ENCODE assay signal across 8 cellular contexts in the genomic region with DNA sequence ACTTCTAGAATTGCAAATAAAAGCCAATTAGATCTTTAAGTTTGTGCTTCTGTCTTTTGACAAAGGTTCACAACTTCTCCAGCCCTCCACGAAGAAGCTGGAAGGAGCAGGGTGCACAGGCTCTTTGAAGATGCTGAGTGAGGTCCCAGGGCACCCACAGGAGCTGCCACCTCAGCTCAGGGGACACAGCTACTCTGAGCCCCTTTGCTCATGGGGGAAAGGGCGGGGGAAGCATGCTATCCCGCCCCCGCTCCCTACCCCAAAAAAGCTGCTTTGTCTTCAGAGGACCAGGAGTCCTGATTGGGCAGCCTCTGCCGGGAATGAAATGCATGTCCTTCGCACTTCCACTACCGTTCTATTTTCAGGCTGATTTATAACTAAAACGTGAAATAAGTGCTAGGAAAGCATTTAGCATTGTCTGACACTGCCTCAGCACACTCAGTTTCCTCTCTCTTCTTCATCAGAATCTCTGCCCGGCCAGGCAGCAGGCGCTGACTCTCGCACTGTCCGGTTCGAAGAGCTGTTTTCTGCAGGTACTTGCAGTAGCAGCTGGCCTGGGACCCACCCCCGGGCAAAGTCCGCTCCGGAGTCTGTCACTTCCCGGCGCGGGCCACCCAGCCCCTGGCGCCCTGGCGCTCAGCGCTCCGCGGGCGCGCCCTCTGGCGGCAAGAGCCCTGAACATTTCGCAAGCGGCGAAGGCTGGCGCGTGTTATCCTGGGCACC.
A peak's percentile ranks its signal among the peaks of the same experiment; 100 is the strongest.
DNase-seq lines count a peak whose midpoint lies in the region; ATAC-seq, FAIRE-seq and TF ChIP-seq lines count a peak whose summit lies in the region.

No MANE protein-coding gene starts in this region.

- H3K4me3 ChIP-seq in OCI-LY3 (ENCODE audit: low read length) (peak overlapping the region; percentile 76), muscle layer of colon (ENCODE audit: low read depth in 1 of 2, low read length in 2 of 2) (peak overlapping the region; percentile 23 to 47)

- DNase-seq in D341Med (ENCODE audit: low spot score): peak; percentile 94
- peak; percentile 82 for DNase-seq in HTR-8/SVneo (ENCODE audit: insufficient read length, low spot score)
- DNase-seq in activated T-cell treated with anti-CD3 and anti-CD28 coated beads for 4 hours: peak; percentile 73
- peak; percentile 75 to 84 for DNase-seq in erythroblast (lab: John Stamatoyannopoulos, UW)
- peak; percentile 61 to 69 for DNase-seq in stimulated activated CD8-positive, alpha-beta memory T cell treated with anti-CD3 and anti-CD28 coated beads, Interleukin-7, amount 100 ng/mL, for 1 hour (ENCODE audit: low read depth in 2 of 2)

- H3K36me3 ChIP-seq in OCI-LY3 (replicated peaks; ENCODE audit: low read depth, low read length) (no peaks in the 10 kb centered on the region), muscle layer of colon (ENCODE audit: insufficient read depth, low read length) (no peaks in the 10 kb centered on the region)

- no peak for TF ChIP-seq POLR2A in erythroblast (IDR thresholded peaks at IDR 0.05; ENCODE audit: low read length)

- peak overlapping the region; percentile 90 for H3K4me2 ChIP-seq in OCI-LY3 (ENCODE audit: low read length)

- TF ChIP-seq CTCF in OCI-LY3 (IDR thresholded peaks at IDR 0.05; ENCODE audit: low read depth, low read length): peak; percentile 96

- H2AFZ ChIP-seq in OCI-LY3 (ENCODE audit: low read depth, low read length): peak overlapping the region; percentile 39

- peak; percentile 99 for ATAC-seq in GM21390 (IDR thresholded peaks at IDR 0.05; ENCODE audit: unreplicated experiment)

- no peaks in the 10 kb centered on the region for H4K20me1 ChIP-seq in OCI-LY3 (ENCODE audit: insufficient read depth, low read length)

- H3K27me3 ChIP-seq in OCI-LY3 (ENCODE audit: low read depth, low read length) (peaks cover 11% of the 10 kb centered on the region), muscle layer of colon (ENCODE audit: control insufficient read depth in 1 of 2, insufficient read depth in 2 of 2, low read length in 2 of 2) (peaks cover 0 to 5% of the 10 kb centered on the region in 2 donors)

- H3K9ac ChIP-seq in OCI-LY3 (ENCODE audit: low read length) (peak overlapping the region; percentile 42), muscle layer of colon (ENCODE audit: low read length) (no peak overlapping the region)

- peak; percentile 57 for FAIRE-seq in HTR-8/SVneo (lab: Jason Lieb, UNC)

- H3K27ac ChIP-seq in OCI-LY3 (ENCODE audit: low read length): no peak overlapping the region
- H3K27ac ChIP-seq in muscle layer of colon (ENCODE audit: low read depth, low read length): peak overlapping the region; percentile 7

- H3K9me3 ChIP-seq in OCI-LY3 (ENCODE audit: insufficient read depth, low read length) (no peaks in the 10 kb centered on the region), muscle layer of colon (ENCODE audit: low read length) (no peaks in the 10 kb centered on the region)

- H3K4me1 ChIP-seq in OCI-LY3 (ENCODE audit: low read length): peaks cover 15% of the 10 kb centered on the region
- no peaks in the 10 kb centered on the region for H3K4me1 ChIP-seq in muscle layer of colon (ENCODE audit: insufficient read depth, low read length)

- H3K79me2 ChIP-seq in OCI-LY3 (ENCODE audit: low read length): no peaks in the 10 kb centered on the region
